25 cellular contexts compared by ENCODE assay signal in the genomic region with DNA sequence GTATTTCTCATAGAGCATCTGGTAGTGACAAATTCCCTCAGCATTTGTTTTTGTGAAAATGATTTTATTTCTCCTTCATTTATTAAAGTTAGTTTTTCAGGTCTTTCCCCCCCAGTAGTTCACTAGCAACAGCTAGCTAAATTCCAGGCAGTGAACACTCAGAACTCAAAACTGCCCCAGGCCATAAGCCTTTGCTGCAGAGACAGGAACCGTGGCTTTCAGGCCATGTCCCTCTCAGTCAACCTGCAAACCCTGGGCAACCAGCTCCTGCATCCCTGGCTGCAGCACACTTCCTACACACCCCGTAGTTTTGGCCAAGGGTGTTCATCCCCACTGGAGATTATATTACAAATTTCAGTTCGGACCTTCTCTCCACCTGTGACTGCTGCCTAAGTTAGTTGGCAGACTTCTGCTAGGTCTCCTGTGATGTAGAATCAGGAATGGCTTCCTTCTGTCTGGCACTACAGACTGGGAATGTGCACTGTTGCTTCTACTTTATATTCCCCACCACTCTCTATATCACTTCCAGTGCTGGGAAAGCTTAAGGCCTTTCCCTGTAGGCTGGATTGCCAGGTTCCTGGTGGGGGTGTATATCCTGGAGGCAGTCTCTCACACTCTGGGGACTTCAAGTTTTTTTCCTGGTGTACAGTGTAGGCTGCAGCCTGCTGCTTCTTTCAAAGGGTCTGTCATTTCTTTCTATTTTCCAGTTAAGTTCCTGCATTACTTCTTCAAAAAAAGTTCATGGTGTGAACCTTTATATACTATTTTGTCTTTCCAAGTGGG.
DNase-seq lines count a peak whose midpoint lies in the region; ATAC-seq and TF ChIP-seq lines count a peak whose summit lies in the region.
"Had no signal": no experiment of that assay in that cellular context is flagged by ENCODE, and none has a peak within 500 bp of the region (broad histone marks: within the 10 kb centered on the region; RNA-seq: fewer than 3 reads in every experiment).

No MANE protein-coding gene starts in this region.

- H3K36me3 ChIP-seq in SU-DHL-6 (ENCODE audit: low read length) (no peaks in the 10 kb centered on the region), trophoblast cell (ENCODE audit: control insufficient read depth in 1 of 2, insufficient read depth in 2 of 2, low read length in 2 of 2) (no peaks in the 10 kb centered on the region), MM.1S (replicated peaks; ENCODE audit: insufficient read depth, low read length) (no peaks in the 10 kb centered on the region), upper lobe of left lung (no peaks in the 10 kb centered on the region), gastrocnemius medialis (no peaks in the 10 kb centered on the region)
- H3K36me3 ChIP-seq: BE2C had no signal

- no peaks in the 10 kb centered on the region for H3F3A ChIP-seq in SU-DHL-6 (ENCODE audit: insufficient read depth)
- no peaks in the 10 kb centered on the region for H3F3A ChIP-seq in MM.1S (ENCODE audit: insufficient read depth, low read length)

- no peak overlapping the region for H2BK12ac ChIP-seq in trophoblast cell (ENCODE audit: low read length)

- H3K4me3 ChIP-seq in SU-DHL-6 (ENCODE audit: insufficient read depth, low read length, poor library complexity, severe bottlenecking) (no peak overlapping the region), trophoblast cell (ENCODE audit: low read depth, low read length) (no peak overlapping the region), MM.1S (ENCODE audit: low read length) (no peak overlapping the region), upper lobe of left lung (no peak overlapping the region), gastrocnemius medialis (no peak overlapping the region)
- H3K4me3 ChIP-seq: A549 had no signal

- no peaks in the 10 kb centered on the region for H3K9me3 ChIP-seq in SU-DHL-6 (ENCODE audit: insufficient read depth, low read length)
- H3K9me3 ChIP-seq in trophoblast cell (ENCODE audit: insufficient read depth, low read depth, low read length): no peaks in the 10 kb centered on the region
- no peaks in the 10 kb centered on the region for H3K9me3 ChIP-seq in MM.1S (replicated peaks; ENCODE audit: insufficient read depth, low read length)
- no peaks in the 10 kb centered on the region for H3K9me3 ChIP-seq in upper lobe of left lung
- no peaks in the 10 kb centered on the region for H3K9me3 ChIP-seq in gastrocnemius medialis
- H3K9me3 ChIP-seq: A549, BE2C had no signal

- H3K18ac ChIP-seq in trophoblast cell (ENCODE audit: low read length): no peak overlapping the region

- no peak for TF ChIP-seq EP300 in upper lobe of left lung (IDR thresholded peaks at IDR 0.05)

- no peak overlapping the region for H3K14ac ChIP-seq in trophoblast cell (ENCODE audit: low read length)

- H3K9ac ChIP-seq in SU-DHL-6 (ENCODE audit: low read length) (no peak overlapping the region), trophoblast cell (ENCODE audit: low read length) (peak overlapping the region; percentile 40), MM.1S (ENCODE audit: low read length) (no peak overlapping the region)

- H2AFZ ChIP-seq in SU-DHL-6 (ENCODE audit: low read depth, low read length, severe bottlenecking): peak overlapping the region; percentile 52
- no peak overlapping the region for H2AFZ ChIP-seq in trophoblast cell (ENCODE audit: insufficient read depth, low read length, poor library complexity)
- no peak overlapping the region for H2AFZ ChIP-seq in MM.1S (ENCODE audit: low read length)

- H4K8ac ChIP-seq in trophoblast cell (ENCODE audit: low read depth, low read length): no peak overlapping the region

- no CpG with 5 or more reads among the region's 3 CpGs for WGBS in trophoblast cell (ENCODE audit: extremely low coverage, insufficient coverage, insufficient read length)
- 69 to 77% methylated on average over 3 of the region's 3 CpGs for WGBS in upper lobe of left lung, 2 donors

- in situ Hi-C loops in gastrocnemius medialis (cut with MboI; ENCODE audit: low sequenced_read_pairs in 4 of 4): no loop called here

- H3K4me2 ChIP-seq in SU-DHL-6 (ENCODE audit: low read depth, low read length, poor library complexity, severe bottlenecking): no peak overlapping the region
- H3K4me2 ChIP-seq in trophoblast cell (ENCODE audit: low read length): peak overlapping the region; percentile 36
- H3K4me2 ChIP-seq in MM.1S (ENCODE audit: low read depth, low read length): no peak overlapping the region
- H3K4me2 ChIP-seq: A549 had no signal

- ATAC-seq in upper lobe of left lung (ENCODE audit: low FRiP score in 2 of 2) (no peak), gastrocnemius medialis (no peak)
- ATAC-seq: A549 had no signal

- peak; percentile 20 for DNase-seq in NCI-H69 (lab: John Stamatoyannopoulos, UW)
- peak; percentile 91 for DNase-seq in islet precursor cell
- DNase-seq in trophoblast cell: peak in 1 of 2 donors; percentile 38
- no peak for DNase-seq in MM.1S
- no peak for DNase-seq in upper lobe of left lung
- DNase-seq in gastrocnemius medialis: no peak
- DNase-seq: BE2C, DMS53, GF-D8, H7, HFFc6, KG1, NCI-H1092 treated with DMSO at 0.1 percent for 48 hours, NCI-H1436 treated with DMSO at 0.1 percent for 48 hours, NCI-H1930, NCI-H2171, NCI-H345, NCI-H524, NCI-H82, OCI-M1, RPMI8226, SHP77 had no signal

- no peaks in the 10 kb centered on the region for H4K20me1 ChIP-seq in SU-DHL-6 (ENCODE audit: low read depth, low read length)
- no peaks in the 10 kb centered on the region for H4K20me1 ChIP-seq in MM.1S (ENCODE audit: insufficient read depth, low read length)

- no peak overlapping the region for H2AK5ac ChIP-seq in trophoblast cell (ENCODE audit: low read length)

- no peak for TF ChIP-seq CTCF in SU-DHL-6 (IDR thresholded peaks at IDR 0.05; ENCODE audit: insufficient read depth, low read length, poor library complexity, severe bottlenecking)
- no peak for TF ChIP-seq CTCF in MM.1S (IDR thresholded peaks at IDR 0.05; ENCODE audit: low read length)
- no peak for TF ChIP-seq CTCF in upper lobe of left lung (IDR thresholded peaks at IDR 0.05)
- no peak for TF ChIP-seq CTCF in gastrocnemius medialis (IDR thresholded peaks at IDR 0.05 in 4 of 5, conservative IDR thresholded peaks at IDR 0.05 in 1 of 5)

- H3K4ac ChIP-seq in trophoblast cell (ENCODE audit: low read depth, low read length): no peak overlapping the region

- H3K79me1 ChIP-seq in trophoblast cell (ENCODE audit: low read length): no peaks in the 10 kb centered on the region

- H2BK5ac ChIP-seq in trophoblast cell (ENCODE audit: low read depth, low read length, poor library complexity): no peak overlapping the region

- intact Hi-C loops in gastrocnemius medialis (cut with DNase I; ENCODE audit: low total_unique reads): no loop called here

- no peak for TF ChIP-seq POLR2A in upper lobe of left lung (IDR thresholded peaks at IDR 0.05)
- TF ChIP-seq POLR2A in gastrocnemius medialis (IDR thresholded peaks at IDR 0.05): no peak

- no peak overlapping the region for H2BK120ac ChIP-seq in trophoblast cell (ENCODE audit: insufficient read depth, low read length, poor library complexity)

- no peak overlapping the region for H4K12ac ChIP-seq in trophoblast cell (ENCODE audit: low read depth, low read length)

- H3K23ac ChIP-seq in trophoblast cell (ENCODE audit: low read length): no peak overlapping the region

- H3K79me2 ChIP-seq in SU-DHL-6 (ENCODE audit: insufficient read depth, low read length) (no peaks in the 10 kb centered on the region), trophoblast cell (ENCODE audit: control insufficient read depth, insufficient read depth, low read length, poor library complexity) (no peaks in the 10 kb centered on the region), MM.1S (ENCODE audit: low read length) (no peaks in the 10 kb centered on the region)

- H3K27me3 ChIP-seq in SU-DHL-6 (ENCODE audit: low read length): no peaks in the 10 kb centered on the region
- H3K27me3 ChIP-seq in trophoblast cell (ENCODE audit: insufficient read depth, low read length): no peaks in the 10 kb centered on the region
- H3K27me3 ChIP-seq in MM.1S (replicated peaks; ENCODE audit: insufficient read depth, low read length): no peaks in the 10 kb centered on the region
- no peaks in the 10 kb centered on the region for H3K27me3 ChIP-seq in upper lobe of left lung
- no peaks in the 10 kb centered on the region for H3K27me3 ChIP-seq in gastrocnemius medialis
- H3K27me3 ChIP-seq: BE2C had no signal

- H3K9me2 ChIP-seq in SU-DHL-6 (replicated peaks; ENCODE audit: insufficient read depth, low read length): no peaks in the 10 kb centered on the region
- H3K9me2 ChIP-seq in MM.1S (replicated peaks; ENCODE audit: insufficient read depth, low read length): no peaks in the 10 kb centered on the region

- no peak overlapping the region for H4K91ac ChIP-seq in trophoblast cell (ENCODE audit: low read depth, low read length)

- H3K27ac ChIP-seq in SU-DHL-6 (ENCODE audit: low read depth, low read length) (no peak overlapping the region), trophoblast cell (ENCODE audit: low read depth, low read length) (no peak overlapping the region), MM.1S (ENCODE audit: low read length) (no peak overlapping the region), upper lobe of left lung (no peak overlapping the region), gastrocnemius medialis (no peak overlapping the region)
- H3K27ac ChIP-seq: A549, HL-60 had no signal

- H3K4me1 ChIP-seq in trophoblast cell (ENCODE audit: control insufficient read depth in 1 of 2, insufficient read depth in 2 of 2, low read length in 2 of 2): peaks cover 0 to 3% of the 10 kb centered on the region in 2 experiments
- H3K4me1 ChIP-seq in MM.1S (ENCODE audit: low read length): no peaks in the 10 kb centered on the region
- no peaks in the 10 kb centered on the region for H3K4me1 ChIP-seq in upper lobe of left lung
- H3K4me1 ChIP-seq in gastrocnemius medialis: no peaks in the 10 kb centered on the region
- H3K4me1 ChIP-seq: A549, BE2C had no signal

Comparison
In these comparisons a context has a peak if more than half of its experiments do, and no peak if none do; other contexts are left out.
1. DNase-seq: peak in NCI-H69 (single experiment) and islet precursor cell (single experiment); none in MM.1S (single experiment), upper lobe of left lung (0 of 2) and gastrocnemius medialis (0 of 2).